In the genomic region with DNA sequence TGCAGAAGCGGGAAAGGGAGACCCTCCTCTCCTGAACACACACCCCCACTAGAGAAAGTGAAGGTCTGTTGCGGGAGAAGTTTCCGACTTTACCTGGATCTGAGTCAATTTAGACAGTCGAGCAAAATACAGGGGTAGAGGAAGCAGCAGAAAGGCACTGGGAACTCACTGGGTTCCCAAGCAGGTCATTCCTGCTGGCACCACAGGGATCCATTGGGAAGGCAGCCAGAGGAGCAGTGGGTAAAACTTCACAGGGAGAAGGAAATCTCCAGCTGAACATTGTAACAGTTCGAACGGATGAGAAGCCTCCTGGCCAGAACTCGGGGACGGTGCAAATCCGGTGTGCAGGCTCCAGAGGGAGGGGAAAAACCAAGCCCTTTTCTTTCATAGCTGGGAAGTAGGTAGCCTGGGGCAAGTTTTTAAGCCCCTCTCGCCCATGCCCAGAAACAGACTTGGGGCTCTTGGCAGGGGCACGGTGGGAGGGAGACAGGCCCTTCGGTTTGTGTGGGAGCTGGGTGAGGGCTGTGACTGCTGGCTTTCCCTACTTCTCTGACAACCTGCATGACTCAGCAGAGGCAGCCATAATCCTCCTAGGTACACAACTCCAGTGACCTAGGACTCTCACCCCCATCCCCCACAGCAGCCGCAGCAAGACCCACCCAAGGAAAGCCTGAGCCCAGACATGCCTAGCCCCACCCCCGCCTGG, we compare ENCODE assay signal across 22 cellular contexts. TPM values are rescaled to one million over a fixed set of nuclear protein-coding genes. Genes with fewer than 3 reads are reported as not detected.
DNase-seq lines count a peak whose midpoint lies in the region; ATAC-seq, FAIRE-seq and TF ChIP-seq lines count a peak whose summit lies in the region.
"Had no signal": no experiment of that assay in that cellular context is flagged by ENCODE, and none has a peak within 500 bp of the region (broad histone marks: within the 10 kb centered on the region; RNA-seq: fewer than 3 reads in every experiment).

No MANE protein-coding gene starts in this region.

- TF ChIP-seq CTCF in C4-2B (conservative IDR thresholded peaks at IDR 0.05) (no peak), WTC11 (IDR thresholded peaks at IDR 0.05) (no peak), esophagus squamous epithelium (IDR thresholded peaks at IDR 0.05) (no peak), neural progenitor cell (IDR thresholded peaks at IDR 0.05) (no peak), suprapubic skin (IDR thresholded peaks at IDR 0.05) (no peak)

- CTCF ChIA-PET in WTC11 (lab: Charles Lee) = no interaction called here

- POLR2A ChIA-PET in WTC11 (lab: Charles Lee) = no interaction called here

- WGBS in esophagus squamous epithelium, 2 donors = 15 to 58% methylated on average over 5 to 7 of the region's 14 CpGs
- WGBS in suprapubic skin = 64% methylated on average over 14 of the region's 14 CpGs

- peaks cover 0 to 11% (median 9%) of the 10 kb centered on the region in 3 donors for H3K4me1 ChIP-seq in esophagus squamous epithelium
- H3K4me1 ChIP-seq in neural progenitor cell = peaks cover 3% of the 10 kb centered on the region
- H3K4me1 ChIP-seq in suprapubic skin = no peaks in the 10 kb centered on the region

- no peaks in the 10 kb centered on the region for H3F3A ChIP-seq in neural progenitor cell (ENCODE audit: low read depth)

- peaks cover 0 to 4% (median 0%) of the 10 kb centered on the region in 4 donors for H3K27me3 ChIP-seq in esophagus squamous epithelium
- H3K27me3 ChIP-seq in neural progenitor cell = no peaks in the 10 kb centered on the region
- H3K27me3 ChIP-seq in suprapubic skin = no peaks in the 10 kb centered on the region

- no peak overlapping the region for H3K4me3 Mint-ChIP-seq in WTC11
- H3K4me3 Mint-ChIP-seq in neural progenitor cell = no peak overlapping the region
- H3K4me3 Mint-ChIP-seq: CD4-positive, CD25-positive, alpha-beta regulatory T cell had no signal

- H3K4me3 ChIP-seq in esophagus squamous epithelium (peak overlapping the region in 1 of 4 donors; percentile 26), neural progenitor cell (no peak overlapping the region), suprapubic skin (no peak overlapping the region)
- H3K4me3 ChIP-seq: A549, PC-9 had no signal

- H3K9me3 Mint-ChIP-seq in WTC11 (peaks cover 30% of the 10 kb centered on the region), neural progenitor cell (peaks cover 18% of the 10 kb centered on the region)

- intact Hi-C loops in esophagus squamous epithelium (cut with DNase I) = no loop called here

- H2AFZ ChIP-seq in neural progenitor cell (replicated peaks) = peak overlapping the region; percentile 93
- H2AFZ ChIP-seq: PC-9 had no signal

- no peaks in the 10 kb centered on the region for H3K36me3 ChIP-seq in esophagus squamous epithelium
- H3K36me3 ChIP-seq in neural progenitor cell = no peaks in the 10 kb centered on the region
- H3K36me3 ChIP-seq in suprapubic skin = no peaks in the 10 kb centered on the region

- ATAC-seq in WTC11 (peak; percentile 24; the same call in 1 of the 2 replicates), GM18498 (IDR thresholded peaks at IDR 0.05; ENCODE audit: unreplicated experiment) (no peak)
- ATAC-seq: A549 had no signal

- peaks cover 12% of the 10 kb centered on the region for H3K4me1 Mint-ChIP-seq in WTC11
- peaks cover 10% of the 10 kb centered on the region for H3K4me1 Mint-ChIP-seq in neural progenitor cell

- H3K36me3 Mint-ChIP-seq in WTC11 (peaks cover 16% of the 10 kb centered on the region), neural progenitor cell (peaks cover 2% of the 10 kb centered on the region)
- H3K36me3 Mint-ChIP-seq: CD4-positive, CD25-positive, alpha-beta regulatory T cell had no signal

- no peak for FAIRE-seq in HTR-8/SVneo (lab: Jason Lieb, UNC)
- FAIRE-seq: A549, G401.6, GM12892 had no signal

- no peak for TF ChIP-seq EP300 in suprapubic skin (IDR thresholded peaks at IDR 0.05)

- H3K27ac ChIP-seq in C4-2B (peak overlapping the region; percentile 75), esophagus squamous epithelium (peak overlapping the region; percentile 5 to 67 (median 44)), neural progenitor cell (no peak overlapping the region), suprapubic skin (no peak overlapping the region)
- H3K27ac ChIP-seq: PC-9 had no signal

- no peak for DNase-seq in WTC11 (ENCODE audit: low spot score)
- no peak for DNase-seq in esophagus squamous epithelium (lab: John Stamatoyannopoulos, UW)
- no peak for DNase-seq in neural progenitor cell (ENCODE audit: low spot score)
- no peak for DNase-seq in suprapubic skin (ENCODE audit: low spot score in 2 of 2)
- no peak for DNase-seq in HTR-8/SVneo (ENCODE audit: insufficient read length, low spot score)
- no peak for DNase-seq in NOMO-1 (lab: John Stamatoyannopoulos, UW; ENCODE audit: unreplicated experiment in 2 of 2)
- DNase-seq: Calu3; CD4-positive, CD25-positive, alpha-beta regulatory T cell; DMS79 treated with DMSO at 0.1 percent for 48 hours; NCI-H1436 treated with DMSO at 0.1 percent for 48 hours; NCI-H2107; NCI-H345; NCI-H526 treated with DMSO at 0.1 percent for 48 hours; PC-9 had no signal

- no peak overlapping the region; the same call in 1 of the 2 replicates for H3K27ac Mint-ChIP-seq in WTC11
- H3K27ac Mint-ChIP-seq in neural progenitor cell = peak overlapping the region; percentile 59
- H3K27ac Mint-ChIP-seq: CD4-positive, CD25-positive, alpha-beta regulatory T cell had no signal

- TF ChIP-seq POLR2A in esophagus squamous epithelium (IDR thresholded peaks at IDR 0.05) = no peak
- no peak for TF ChIP-seq POLR2A in suprapubic skin (IDR thresholded peaks at IDR 0.05)

- no peak overlapping the region for H3K4me2 ChIP-seq in neural progenitor cell
- H3K4me2 ChIP-seq: A549, PC-9 had no signal

- no peaks in the 10 kb centered on the region for H3K79me2 ChIP-seq in neural progenitor cell (ENCODE audit: low read depth)

- H3K9me3 ChIP-seq in esophagus squamous epithelium = no peaks in the 10 kb centered on the region
- H3K9me3 ChIP-seq in neural progenitor cell (ENCODE audit: low read depth) = no peaks in the 10 kb centered on the region
- H3K9me3 ChIP-seq in suprapubic skin = peaks cover 3% of the 10 kb centered on the region
- H3K9me3 ChIP-seq: A549 had no signal

- H4K20me1 ChIP-seq in neural progenitor cell (ENCODE audit: low read depth) = no peaks in the 10 kb centered on the region

- H3K27me3 Mint-ChIP-seq in WTC11 (ENCODE audit: low read depth) (peaks cover 6% of the 10 kb centered on the region; the same call in 1 of the 2 replicates), neural progenitor cell (ENCODE audit: insufficient read depth, low read depth) (peaks cover 2% of the 10 kb centered on the region)

- no peak overlapping the region for H3K9ac ChIP-seq in neural progenitor cell

TF ChIP-seq in WTC11, 78 proteins besides CTCF, POLR2A, EP300 and RAD21:
- no peak for TF ChIP-seq ZSCAN18 (CRISPR knock-in tag; IDR thresholded peaks at IDR 0.05)
- no peak for TF ChIP-seq NR3C1 (CRISPR knock-in tag; conservative IDR thresholded peaks at IDR 0.05; ENCODE audit: low read depth)
- TF ChIP-seq ATF1 (CRISPR knock-in tag; IDR thresholded peaks at IDR 0.05) = no peak
- no peak for TF ChIP-seq TP53 (CRISPR knock-in tag; IDR thresholded peaks at IDR 0.05)
- TF ChIP-seq, protein P1, sequence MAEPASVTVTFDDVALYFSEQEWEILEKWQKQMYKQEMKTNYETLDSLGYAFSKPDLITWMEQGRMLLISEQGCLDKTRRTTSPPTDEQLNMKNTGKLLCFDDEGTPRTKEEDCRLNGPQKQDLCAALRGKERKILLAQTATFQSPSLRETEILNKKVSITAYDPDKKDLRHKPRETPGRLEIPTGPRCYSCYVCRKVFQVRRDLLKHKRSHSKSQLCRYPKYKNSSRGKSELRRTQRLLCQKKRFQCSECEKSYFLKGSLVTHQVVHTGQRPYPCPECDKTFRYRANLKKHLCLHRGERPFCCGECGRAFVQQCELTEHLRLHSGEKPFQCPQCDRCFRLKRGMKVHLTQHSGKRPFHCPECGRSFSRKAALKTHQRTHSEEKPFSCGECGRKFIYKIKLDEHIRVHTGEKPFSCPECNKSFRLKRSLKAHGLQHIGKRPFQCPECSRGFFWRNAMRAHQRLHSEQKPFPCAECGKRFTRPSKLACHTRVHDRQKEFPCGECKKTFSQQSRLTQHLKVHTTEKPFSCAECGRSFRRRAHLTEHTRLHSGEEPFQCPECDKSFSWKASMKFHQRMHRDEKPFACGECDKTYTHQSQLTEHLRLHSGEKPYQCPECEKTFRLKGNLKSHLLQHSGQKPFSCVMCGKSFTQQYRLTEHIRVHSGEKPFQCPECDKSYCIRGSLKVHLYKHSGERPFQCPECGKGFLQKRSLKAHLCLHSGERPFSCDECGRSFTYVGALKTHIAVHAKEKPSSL (CRISPR knock-in tag; conservative IDR thresholded peaks at IDR 0.05) = no peak
- peak; percentile 21; the same call in 1 of the 2 replicates for TF ChIP-seq NFE2L1 (CRISPR knock-in tag; IDR thresholded peaks at IDR 0.05)
- no peak for TF ChIP-seq ATF3 (CRISPR knock-in tag; conservative IDR thresholded peaks at IDR 0.05)

RNA-seq across cellular contexts. Expression of gene DDC, which starts 51.9 kb away (rescaled TPM):
- not detected in 3 replicates for total RNA-seq in WTC11 (2021)
- under 1 TPM in 1 of 4 donors, not detected in 3; 0.35 TPM for total RNA-seq in esophagus squamous epithelium
- total RNA-seq in neural progenitor cell (ENCODE audit: low replicate concordance) = not detected in 2 replicates
- 1 to 10 TPM in 2 of 4 donors, not detected in 2; 1.6 to 3.6 TPM for total RNA-seq in suprapubic skin
- total RNA-seq: CD4-positive, CD25-positive, alpha-beta regulatory T cell; H4; LHCN-M2; PC-9; SK-MEL-5 had no signal

Comparison
In these comparisons a context has a peak if more than half of its experiments do, and no peak if none do; other contexts are left out.
1. H3K27ac ChIP-seq: peak in C4-2B (single experiment) and esophagus squamous epithelium (4 of 4); none in neural progenitor cell (single experiment) and suprapubic skin (single experiment).